ENCODE assay signal across 8 cellular contexts in the genomic region with DNA sequence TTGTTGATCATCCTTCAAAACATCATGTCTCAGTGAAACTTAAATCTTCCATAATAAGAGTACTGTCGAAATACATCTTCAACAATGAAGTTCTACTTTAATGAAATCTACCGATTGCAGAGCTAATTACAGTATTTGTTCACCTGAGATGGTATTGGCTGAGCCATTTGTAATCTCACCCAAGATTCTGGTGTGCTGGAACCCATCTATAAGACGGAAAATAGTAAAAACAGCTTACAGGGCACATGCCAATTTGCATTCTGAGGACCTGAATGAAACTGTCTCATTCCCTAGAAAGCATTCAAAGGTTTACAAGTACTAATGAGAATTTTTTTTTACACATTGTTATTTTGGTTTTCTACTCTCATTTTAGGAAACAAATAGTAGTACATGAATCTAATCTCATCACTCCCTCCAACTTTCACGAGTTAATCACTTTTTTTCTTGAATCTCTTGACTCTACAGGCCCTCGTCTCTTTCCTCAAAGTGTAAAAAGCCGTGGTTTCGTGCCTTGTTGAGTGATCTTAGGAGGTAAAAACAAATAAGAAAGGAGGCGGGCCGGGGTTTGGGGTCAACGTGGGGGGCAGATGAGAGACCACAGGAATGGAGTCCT. TPM values are rescaled to one million over a fixed set of nuclear protein-coding genes. Genes with fewer than 3 reads are reported as not detected.
DNase-seq lines count a peak whose midpoint lies in the region; ATAC-seq and TF ChIP-seq lines count a peak whose summit lies in the region.

No MANE protein-coding gene starts in this region.

- H3K4me1 ChIP-seq in iPS-18a (ENCODE audit: control insufficient read depth, low read depth, low read length) (peaks cover 15% of the 10 kb centered on the region), stomach (peaks cover 4 to 46% (median 29%) of the 10 kb centered on the region in 4 donors)

- ATAC-seq in HG03378 (IDR thresholded peaks at IDR 0.05; ENCODE audit: unreplicated experiment) (peak; percentile 18), HG03095 (IDR thresholded peaks at IDR 0.05; ENCODE audit: unreplicated experiment) (no peak), HG03097 (IDR thresholded peaks at IDR 0.05; ENCODE audit: low FRiP score, unreplicated experiment) (no peak)
- ATAC-seq in activated T-cell treated with anti-CD3 and anti-CD28 coated beads, Interleukin-2, amount 50 U/mL, for 72 hours (replicated peaks in 1 of 2) = no peak

- H3K4me3 Mint-ChIP-seq in activated T-cell treated with anti-CD3 and anti-CD28 coated beads, Interleukin-2, amount 50 U/mL, for 72 hours = peak overlapping the region; percentile 92 to 93

- no peaks in the 10 kb centered on the region for H3K27me3 Mint-ChIP-seq in activated T-cell treated with anti-CD3 and anti-CD28 coated beads, Interleukin-2, amount 50 U/mL, for 72 hours (ENCODE audit: low read depth)

- H3K27me3 ChIP-seq in iPS-18a (ENCODE audit: control insufficient read depth, insufficient read depth, low read length) = no peaks in the 10 kb centered on the region
- no peaks in the 10 kb centered on the region for H3K27me3 ChIP-seq in stomach

- H3K36me3 ChIP-seq in iPS-18a (ENCODE audit: control insufficient read depth, low read depth, low read length) (peaks cover 17% of the 10 kb centered on the region), stomach (peaks cover 0 to 16% (median 11%) of the 10 kb centered on the region in 4 donors)

- TF ChIP-seq EP300 in stomach (IDR thresholded peaks at IDR 0.05) = no peak

- H3K36me3 Mint-ChIP-seq in activated T-cell treated with anti-CD3 and anti-CD28 coated beads, Interleukin-2, amount 50 U/mL, for 72 hours (ENCODE audit: insufficient read depth in 2 of 2) = peaks cover 9 to 21% of the 10 kb centered on the region in 2 donors

- H3K9ac ChIP-seq in iPS-18a (ENCODE audit: low read length) = peak overlapping the region; percentile 88

- no peak for TF ChIP-seq POLR2A in stomach (IDR thresholded peaks at IDR 0.05)

- H3K4me3 ChIP-seq in iPS-18a (ENCODE audit: low read length) (peak overlapping the region; percentile 94), stomach (peak overlapping the region; percentile 63 to 84 (median 76))

- 6 to 9% (median 7%) methylated on average over 10 of the region's 10 CpGs for WGBS in stomach, 5 donors

- TF ChIP-seq CTCF in GM10266 (IDR thresholded peaks at IDR 0.05; ENCODE audit: control insufficient read depth, insufficient read depth, low read depth, missing control alignments) (no peak), stomach (IDR thresholded peaks at IDR 0.05) (no peak)

- intact Hi-C loops in stomach (cut with DNase I; ENCODE audit: low total_unique reads) = no loop called here

- H3K27ac Mint-ChIP-seq in activated T-cell treated with anti-CD3 and anti-CD28 coated beads, Interleukin-2, amount 50 U/mL, for 72 hours = peak overlapping the region; percentile 10

- peak; percentile 26 for DNase-seq in GM10266 (ENCODE audit: extremely low spot score)
- no peak for DNase-seq in activated T-cell treated with anti-CD3 and anti-CD28 coated beads, Interleukin-2, amount 50 U/mL, for 72 hours
- no peak for DNase-seq in stomach
- no peak for DNase-seq in DMS153 treated with DMSO at 0.1 percent for 48 hours (lab: John Stamatoyannopoulos, UW; ENCODE audit: unreplicated experiment)

- H3K9me3 ChIP-seq in iPS-18a (ENCODE audit: control insufficient read depth, low read depth, low read length) (no peaks in the 10 kb centered on the region), stomach (no peaks in the 10 kb centered on the region)

- H3K27ac ChIP-seq in iPS-18a (ENCODE audit: low read length) (no peak overlapping the region), stomach (peak overlapping the region; percentile 28 to 89 (median 84))

- H3K9me3 Mint-ChIP-seq in activated T-cell treated with anti-CD3 and anti-CD28 coated beads, Interleukin-2, amount 50 U/mL, for 72 hours = peaks cover 3 to 5% of the 10 kb centered on the region in 2 donors

- H3K4me1 Mint-ChIP-seq in activated T-cell treated with anti-CD3 and anti-CD28 coated beads, Interleukin-2, amount 50 U/mL, for 72 hours (ENCODE audit: low read depth) = peaks cover 48% of the 10 kb centered on the region

RNA-seq across cellular contexts. Expression of a gene that starts 1.0 kb away (rescaled TPM):
- 10 to 100 TPM in 1 of 2 donors, 1 to 10 TPM in 1; 7.0 to 14.7 TPM for total RNA-seq in activated T-cell treated with anti-CD3 and anti-CD28 coated beads, Interleukin-2, amount 50 U/mL, for 72 hours
- 10 to 100 TPM in 2 of 5 donors, 1 to 10 TPM in 3; 2.3 to 26.4 (median 5.5) TPM for total RNA-seq in stomach
- 1 to 10 TPM; 1.1 to 1.7 (median 1.7) TPM for polyA plus RNA-seq in stomach

RNA-seq across cellular contexts. Expression of a gene that starts 1.0 kb away (rescaled TPM):
- total RNA-seq in activated T-cell treated with anti-CD3 and anti-CD28 coated beads, Interleukin-2, amount 50 U/mL, for 72 hours = 10 to 100 TPM; 11.6 to 19.4 TPM
- 10 to 100 TPM in 1 of 5 donors, 1 to 10 TPM in 3, not detected in 1; 1.8 to 11.7 (median 7.6) TPM for total RNA-seq in stomach
- polyA plus RNA-seq in stomach = 10 to 100 TPM in 1 of 3 donors, 1 to 10 TPM in 2; 5.8 to 15.1 (median 8.1) TPM

RNA-seq across cellular contexts. Expression of a gene that starts 12.9 kb away (rescaled TPM):
- under 1 TPM in 1 of 2 donors, not detected in 1; 0.12 TPM for total RNA-seq in activated T-cell treated with anti-CD3 and anti-CD28 coated beads, Interleukin-2, amount 50 U/mL, for 72 hours
- total RNA-seq in stomach = not detected
- polyA plus RNA-seq in stomach = under 1 TPM in 1 of 3 donors, not detected in 2; 0.61 TPM
